ENCODE assay signal across 1 cellular context in genomic region chr5:54458221-54458620, GRCh38.
TF ChIP-seq lines count a peak whose summit lies in the region.

No MANE protein-coding gene starts in this region.

TF ChIP-seq in A549, 52 proteins besides CTCF, POLR2A, EP300 and RAD21 (continued from another document):
- no peak for TF ChIP-seq PBX3 (IDR thresholded peaks at IDR 0.05)
- no peak for TF ChIP-seq KDM1A (IDR thresholded peaks at IDR 0.05; ENCODE audit: low read depth)
- TF ChIP-seq REST (IDR thresholded peaks at IDR 0.05): no peak
- TF ChIP-seq FOXS1 (CRISPR knock-in tag; IDR thresholded peaks at IDR 0.05): no peak
- no peak for TF ChIP-seq RCOR1 (IDR thresholded peaks at IDR 0.05; ENCODE audit: low read depth, low read length)
- no peak for TF ChIP-seq MAFK (IDR thresholded peaks at IDR 0.05; ENCODE audit: partially characterized antibody)
- TF ChIP-seq EHMT2 (IDR thresholded peaks at IDR 0.05; ENCODE audit: low read depth): no peak
- TF ChIP-seq MYC (IDR thresholded peaks at IDR 0.05; ENCODE audit: borderline replicate concordance, low read length): no peak
